In the genomic region with DNA sequence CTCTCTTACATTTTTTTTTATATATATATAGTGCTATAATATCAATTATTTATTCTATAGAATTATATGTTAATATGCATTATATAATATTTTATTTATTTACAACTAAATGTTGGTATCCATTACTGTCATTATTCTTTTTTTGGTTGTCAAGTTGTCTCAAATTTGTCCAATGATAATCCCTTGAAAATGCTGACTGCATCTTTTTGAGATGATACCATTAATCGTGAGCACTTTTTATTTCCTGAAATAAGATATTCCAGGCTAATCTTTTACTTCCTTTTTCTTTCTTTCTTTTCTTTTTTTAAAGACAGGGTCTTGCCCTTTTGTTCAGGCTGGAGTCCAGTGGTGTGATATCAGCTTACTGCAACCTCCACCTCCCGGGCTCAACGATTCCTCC, we compare ENCODE assay signal across 9 cellular contexts. TPM values are rescaled to one million over a fixed set of nuclear protein-coding genes. Genes with fewer than 3 reads are reported as not detected.
"Had no signal": no experiment of that assay in that cellular context is flagged by ENCODE, and none has a peak within 500 bp of the region (broad histone marks: within the 10 kb centered on the region; RNA-seq: fewer than 3 reads in every experiment).

No MANE protein-coding gene starts in this region.

- FAIRE-seq: H1, H54, HTR-8/SVneo had no signal

- H3K4me3 ChIP-seq: GM23338 had no signal

- ATAC-seq: GM23338 had no signal

- DNase-seq: H9, HCEC 1CT, KBM-7 had no signal

- H3K9ac ChIP-seq: KMS-11 had no signal

- H3K27ac ChIP-seq: KMS-11 had no signal

- H3K4me2 ChIP-seq: GM23338, KMS-11 had no signal

RNA-seq across cellular contexts. Expression of gene MPDZ, which starts 12.7 kb away (rescaled TPM):
- total RNA-seq: HT-29 had no signal
